25 cellular contexts compared by ENCODE assay signal in genomic region chr18:31702449-31702848, GRCh38. TPM values are rescaled to one million over a fixed set of nuclear protein-coding genes. Genes with fewer than 3 reads are reported as not detected.
"Had no signal": no experiment of that assay in that cellular context is flagged by ENCODE, and none has a peak within 500 bp of the region (broad histone marks: within the 10 kb centered on the region; RNA-seq: fewer than 3 reads in every experiment).

No MANE protein-coding gene starts in this region.

- H3K27me3 ChIP-seq: adrenal gland, SJSA1 had no signal

- H3K27ac Mint-ChIP-seq: activated CD8-positive, alpha-beta T cell treated with anti-CD3 and anti-CD28 coated beads for 36 hours; activated naive CD8-positive, alpha-beta T cell treated with anti-CD3 and anti-CD28 coated beads, Interleukin-2, amount 10 ng/mL, durations not matched to agents 7 days and 5 days; T-helper 1 cell treated with Interleukin-12 subunit alpha and Interleukin-12 subunit beta and Interleukin-4 antibody, amounts not matched to agents 30 μg/mL and 1 μg/mL, for 36 hours had no signal

- H3K27ac ChIP-seq: adrenal gland, SJSA1 had no signal

- H3K4me3 Mint-ChIP-seq: activated CD8-positive, alpha-beta T cell treated with anti-CD3 and anti-CD28 coated beads for 36 hours; activated naive CD8-positive, alpha-beta T cell treated with anti-CD3 and anti-CD28 coated beads, Interleukin-2, amount 10 ng/mL, durations not matched to agents 7 days and 5 days; T-helper 1 cell treated with Interleukin-12 subunit alpha and Interleukin-12 subunit beta and Interleukin-4 antibody, amounts not matched to agents 30 μg/mL and 1 μg/mL, for 36 hours had no signal

- H3K4me1 ChIP-seq: adrenal gland, SJSA1 had no signal

- H3K9me3 Mint-ChIP-seq: activated CD8-positive, alpha-beta T cell treated with anti-CD3 and anti-CD28 coated beads for 36 hours; activated naive CD8-positive, alpha-beta T cell treated with anti-CD3 and anti-CD28 coated beads, Interleukin-2, amount 10 ng/mL, durations not matched to agents 7 days and 5 days; T-helper 1 cell treated with Interleukin-12 subunit alpha and Interleukin-12 subunit beta and Interleukin-4 antibody, amounts not matched to agents 30 μg/mL and 1 μg/mL, for 36 hours had no signal

- H3K9me3 ChIP-seq: SJSA1 had no signal

- H3K36me3 ChIP-seq: adrenal gland, SJSA1 had no signal

- H3K36me3 Mint-ChIP-seq: activated naive CD8-positive, alpha-beta T cell treated with anti-CD3 and anti-CD28 coated beads, Interleukin-2, amount 10 ng/mL, durations not matched to agents 7 days and 5 days had no signal

- ATAC-seq: activated CD8-positive, alpha-beta T cell treated with anti-CD3 and anti-CD28 coated beads for 36 hours; PC-3; SK-N-SH treated with all-trans-retinoic acid at 6 μM for 48 hours had no signal

- H3K27me3 Mint-ChIP-seq: activated CD8-positive, alpha-beta T cell treated with anti-CD3 and anti-CD28 coated beads for 36 hours had no signal

- H3K4me3 ChIP-seq: adrenal gland, SJSA1 had no signal

- FAIRE-seq: RCC 7860 had no signal

- DNase-seq: activated CD4-positive, CD25-positive, alpha-beta regulatory T cell; activated CD8-positive, alpha-beta memory T cell treated with anti-CD3 and anti-CD28 coated beads, Interleukin-2, amount 50 U/mL, for 4 hours; activated CD8-positive, alpha-beta T cell treated with anti-CD3 and anti-CD28 coated beads for 36 hours; activated naive CD4-positive, alpha-beta T cell treated with anti-CD3 and anti-CD28 coated beads, Interleukin-2, amount 50 U/mL, for 16 hours; activated naive CD8-positive, alpha-beta T cell treated with anti-CD3 and anti-CD28 coated beads, Interleukin-2, amount 10 ng/mL, durations not matched to agents 7 days and 5 days; adrenal gland; anterior cingulate cortex; Kasumi-1; KBM-7; NCI-H1105; NCI-H1436; NCI-H1694 treated with DMSO at 0.1 percent for 48 hours; NCI-H2029 treated with DMSO at 0.1 percent for 48 hours; NCI-H510A treated with DMSO at 0.1 percent for 48 hours; NCI-H69; PC-3; SHP77; SW 1271; T-helper 9 cell had no signal

RNA-seq across cellular contexts. Expression of gene SLC25A52, which starts 58.2 kb away (rescaled TPM):
- total RNA-seq: activated CD8-positive, alpha-beta T cell treated with anti-CD3 and anti-CD28 coated beads for 36 hours; cardiac septum; M059J; PC-3; SJSA1 had no signal
- polyA plus RNA-seq: adrenal gland had no signal
